1 cellular context compared by ENCODE assay signal in genomic region chr17:67353161-67353560, GRCh38.
TF ChIP-seq lines count a peak whose summit lies in the region.

No MANE protein-coding gene starts in this region.

TF ChIP-seq in WTC11, 78 proteins besides CTCF, POLR2A, EP300 and RAD21 (continued from another document):
- TF ChIP-seq CREM (CRISPR knock-in tag; IDR thresholded peaks at IDR 0.05), result no peak
TF ChIP-seq in WTC11: peak in this region for 0.
